In genomic region chr17:47009759-47010594, GRCh38 we compare ENCODE assay signal across 19 cellular contexts. TPM values are rescaled to one million over a fixed set of nuclear protein-coding genes. Genes with fewer than 3 reads are reported as not detected.
"Had no signal": no experiment of that assay in that cellular context is flagged by ENCODE, and none has a peak within 500 bp of the region (broad histone marks: within the 10 kb centered on the region; RNA-seq: fewer than 3 reads in every experiment).

No MANE protein-coding gene starts in this region.

- H3K27me3 Mint-ChIP-seq: activated B cell treated with CpG ODN at 0.5 μM for 24 hours; activated CD4-positive, alpha-beta T cell treated with anti-CD3 and anti-CD28 coated beads, Interleukin-2, amount 10 ng/mL, durations not matched to agents 24 days and 14 days; activated naive CD8-positive, alpha-beta T cell treated with anti-CD3 and anti-CD28 coated beads for 36 hours; memory B cell; naive thymus-derived CD8-positive, alpha-beta T cell; stimulated activated memory B cell treated with anti-CD40 and anti-IgM and Interleukin-4, amounts not matched to agents 10 μg/mL and 1 μg/mL and 100 μg/mL, for 72 hours had no signal

- H3K9me3 ChIP-seq: pancreas, thyroid gland had no signal

- ATAC-seq: left lobe of liver; naive thymus-derived CD8-positive, alpha-beta T cell; pancreas; stimulated activated memory B cell treated with anti-CD40 and anti-IgM and Interleukin-4, amounts not matched to agents 10 μg/mL and 1 μg/mL and 100 μg/mL, for 72 hours had no signal

- DNase-seq: activated B cell treated with CpG ODN at 0.5 μM for 24 hours; activated CD4-positive, alpha-beta T cell treated with anti-CD3 and anti-CD28 coated beads, Interleukin-2, amount 10 ng/mL, durations not matched to agents 24 days and 14 days; activated naive CD8-positive, alpha-beta T cell treated with anti-CD3 and anti-CD28 coated beads for 36 hours; amygdala; cerebellar nuclear complex; effector memory CD4-positive, alpha-beta T cell; foreskin melanocyte; naive thymus-derived CD8-positive, alpha-beta T cell; pancreas; stimulated activated CD4-positive, alpha-beta T cell treated with anti-CD3 and anti-CD28 coated beads, Interleukin-2, amount 100 ng/mL, for 48 hours; T-helper 2 cell; thyroid gland had no signal

- H3K36me3 Mint-ChIP-seq: activated naive CD8-positive, alpha-beta T cell treated with anti-CD3 and anti-CD28 coated beads for 36 hours; stimulated activated memory B cell treated with anti-CD40 and anti-IgM and Interleukin-4, amounts not matched to agents 10 μg/mL and 1 μg/mL and 100 μg/mL, for 72 hours had no signal

- H3K4me1 ChIP-seq: pancreas, thyroid gland had no signal

- H3K27ac ChIP-seq: pancreas, thyroid gland had no signal

- H3K9me3 Mint-ChIP-seq: activated B cell treated with CpG ODN at 0.5 μM for 24 hours; activated CD4-positive, alpha-beta T cell treated with anti-CD3 and anti-CD28 coated beads, Interleukin-2, amount 10 ng/mL, durations not matched to agents 24 days and 14 days; activated naive CD8-positive, alpha-beta T cell treated with anti-CD3 and anti-CD28 coated beads for 36 hours; memory B cell; naive thymus-derived CD8-positive, alpha-beta T cell; stimulated activated memory B cell treated with anti-CD40 and anti-IgM and Interleukin-4, amounts not matched to agents 10 μg/mL and 1 μg/mL and 100 μg/mL, for 72 hours had no signal

- H3K36me3 ChIP-seq: pancreas, thyroid gland had no signal

- H3K4me3 Mint-ChIP-seq: activated B cell treated with CpG ODN at 0.5 μM for 24 hours; activated CD4-positive, alpha-beta T cell treated with anti-CD3 and anti-CD28 coated beads, Interleukin-2, amount 10 ng/mL, durations not matched to agents 24 days and 14 days; activated naive CD8-positive, alpha-beta T cell treated with anti-CD3 and anti-CD28 coated beads for 36 hours; memory B cell; naive thymus-derived CD8-positive, alpha-beta T cell; stimulated activated memory B cell treated with anti-CD40 and anti-IgM and Interleukin-4, amounts not matched to agents 10 μg/mL and 1 μg/mL and 100 μg/mL, for 72 hours had no signal

- H3K27ac Mint-ChIP-seq: activated B cell treated with CpG ODN at 0.5 μM for 24 hours; activated CD4-positive, alpha-beta T cell treated with anti-CD3 and anti-CD28 coated beads, Interleukin-2, amount 10 ng/mL, durations not matched to agents 24 days and 14 days; activated naive CD8-positive, alpha-beta T cell treated with anti-CD3 and anti-CD28 coated beads for 36 hours; memory B cell; stimulated activated memory B cell treated with anti-CD40 and anti-IgM and Interleukin-4, amounts not matched to agents 10 μg/mL and 1 μg/mL and 100 μg/mL, for 72 hours had no signal

- H3K4me3 ChIP-seq: pancreas, thyroid gland had no signal

- H3K27me3 ChIP-seq: pancreas, thyroid gland had no signal

RNA-seq across cellular contexts. Expression of gene RPRML, which starts 30.9 kb away (rescaled TPM):
- total RNA-seq: activated B cell treated with CpG ODN at 0.5 μM for 24 hours; activated CD4-positive, alpha-beta T cell treated with anti-CD3 and anti-CD28 coated beads, Interleukin-2, amount 10 ng/mL, durations not matched to agents 24 days and 14 days; activated naive CD8-positive, alpha-beta T cell treated with anti-CD3 and anti-CD28 coated beads for 36 hours; fibroblast of lung; left lobe of liver; mucosa of gallbladder; naive thymus-derived CD8-positive, alpha-beta T cell; skeletal muscle tissue; thyroid gland; urinary bladder had no signal
- polyA plus RNA-seq: fibroblast of lung; naive thymus-derived CD8-positive, alpha-beta T cell; urinary bladder had no signal
